ENCODE assay signal across 8 cellular contexts in the genomic region with DNA sequence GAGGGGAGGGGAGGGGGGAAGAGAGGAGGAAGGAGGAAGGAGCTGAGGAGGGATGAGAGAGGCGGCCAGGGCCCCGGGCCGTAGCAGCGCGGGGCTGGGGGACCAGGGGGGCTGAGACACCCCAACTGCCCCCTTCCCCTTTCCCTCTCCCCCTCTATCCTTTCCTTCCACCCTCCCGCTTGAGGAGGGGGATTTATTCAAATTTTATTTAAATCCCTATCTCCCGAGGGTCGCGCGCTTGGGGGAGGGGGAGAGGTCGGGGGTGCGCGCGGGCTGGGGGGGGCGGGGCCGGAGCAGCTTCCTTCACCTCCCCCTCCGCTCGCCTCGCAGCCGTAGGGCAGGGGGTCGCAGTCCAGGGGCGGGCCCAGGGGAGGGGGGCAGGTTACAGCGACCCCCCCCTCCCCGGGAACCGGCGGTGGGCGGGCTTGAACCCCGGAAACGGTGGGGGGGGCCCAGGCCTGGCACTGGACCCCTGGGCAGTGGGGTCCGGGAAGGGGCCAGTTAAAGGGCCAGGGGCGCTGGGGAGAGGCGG. TPM values are rescaled to one million over a fixed set of nuclear protein-coding genes. Genes with fewer than 3 reads are reported as not detected.
A peak's percentile ranks its signal among the peaks of the same experiment; 100 is the strongest.
DNase-seq lines count a peak whose midpoint lies in the region; ATAC-seq and TF ChIP-seq lines count a peak whose summit lies in the region.

A gene with protein sequence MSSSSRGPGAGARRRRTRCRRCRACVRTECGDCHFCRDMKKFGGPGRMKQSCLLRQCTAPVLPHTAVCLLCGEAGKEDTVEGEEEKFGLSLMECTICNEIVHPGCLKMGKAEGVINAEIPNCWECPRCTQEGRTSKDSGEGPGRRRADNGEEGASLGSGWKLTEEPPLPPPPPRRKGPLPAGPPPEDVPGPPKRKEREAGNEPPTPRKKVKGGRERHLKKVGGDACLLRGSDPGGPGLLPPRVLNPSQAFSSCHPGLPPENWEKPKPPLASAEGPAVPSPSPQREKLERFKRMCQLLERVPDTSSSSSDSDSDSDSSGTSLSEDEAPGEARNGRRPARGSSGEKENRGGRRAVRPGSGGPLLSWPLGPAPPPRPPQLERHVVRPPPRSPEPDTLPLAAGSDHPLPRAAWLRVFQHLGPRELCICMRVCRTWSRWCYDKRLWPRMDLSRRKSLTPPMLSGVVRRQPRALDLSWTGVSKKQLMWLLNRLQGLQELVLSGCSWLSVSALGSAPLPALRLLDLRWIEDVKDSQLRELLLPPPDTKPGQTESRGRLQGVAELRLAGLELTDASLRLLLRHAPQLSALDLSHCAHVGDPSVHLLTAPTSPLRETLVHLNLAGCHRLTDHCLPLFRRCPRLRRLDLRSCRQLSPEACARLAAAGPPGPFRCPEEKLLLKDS (plus strand): TSS at position 19 of the 532 bp plus-strand sequence. CDS start 2,183 bp downstream, outside the sequence.

- H3K9me3 ChIP-seq in SU-DHL-6 (ENCODE audit: insufficient read depth, low read length), result no peaks in the 10 kb centered on the region
- no peaks in the 10 kb centered on the region for H3K9me3 ChIP-seq in neural progenitor cell (ENCODE audit: low read depth)

- H3K36me3 ChIP-seq in SU-DHL-6 (ENCODE audit: low read length), result no peaks in the 10 kb centered on the region
- no peaks in the 10 kb centered on the region for H3K36me3 ChIP-seq in neural progenitor cell

- peaks cover 2% of the 10 kb centered on the region for H3K36me3 Mint-ChIP-seq in neural progenitor cell

- H3K27ac ChIP-seq in SU-DHL-6 (ENCODE audit: low read depth, low read length), result peak within 1 kb of the TSS; percentile 83
- H3K27ac ChIP-seq in neural progenitor cell, result peak within 1 kb of the TSS; percentile 88

- H2AFZ ChIP-seq in SU-DHL-6 (ENCODE audit: low read depth, low read length, severe bottlenecking), result peak within 1 kb of the TSS; percentile 54
- H2AFZ ChIP-seq in neural progenitor cell (replicated peaks), result peak within 1 kb of the TSS; percentile 92

- no peaks in the 10 kb centered on the region for H3K79me2 ChIP-seq in SU-DHL-6 (ENCODE audit: insufficient read depth, low read length)
- peaks cover 28% of the 10 kb centered on the region for H3K79me2 ChIP-seq in neural progenitor cell (ENCODE audit: low read depth)

- H3F3A ChIP-seq in SU-DHL-6 (ENCODE audit: insufficient read depth), result 0 out of 2 replicates have a peak, but pooled peaks cover 3% of the 10 kb centered on the region
- peaks cover 5% of the 10 kb centered on the region for H3F3A ChIP-seq in neural progenitor cell (ENCODE audit: low read depth)

- no peaks in the 10 kb centered on the region for H3K4me1 ChIP-seq in neural progenitor cell

- ATAC-seq in GM18502 (IDR thresholded peaks at IDR 0.05; ENCODE audit: poor library complexity, unreplicated experiment) (no peak), HG03159 (IDR thresholded peaks at IDR 0.05; ENCODE audit: unreplicated experiment) (no peak)

- H3K27me3 Mint-ChIP-seq in neural progenitor cell (ENCODE audit: insufficient read depth, low read depth), result peaks cover 17% of the 10 kb centered on the region

- H3K27me3 ChIP-seq in SU-DHL-6 (ENCODE audit: low read length) (no peaks in the 10 kb centered on the region), neural progenitor cell (no peaks in the 10 kb centered on the region)

- H3K4me2 ChIP-seq in SU-DHL-6 (ENCODE audit: low read depth, low read length, poor library complexity, severe bottlenecking), result peak within 1 kb of the TSS; percentile 77
- peak within 1 kb of the TSS; percentile 95 for H3K4me2 ChIP-seq in neural progenitor cell

- H3K9ac ChIP-seq in SU-DHL-6 (ENCODE audit: low read length) (peak within 1 kb of the TSS; percentile 66), neural progenitor cell (peak within 1 kb of the TSS; percentile 76)

- peak within 1 kb of the TSS; percentile 100 for H3K27ac Mint-ChIP-seq in neural progenitor cell

- no peak for TF ChIP-seq CTCF in SU-DHL-6 (IDR thresholded peaks at IDR 0.05; ENCODE audit: insufficient read depth, low read length, poor library complexity, severe bottlenecking)
- no peak for TF ChIP-seq CTCF in epithelial cell of proximal tubule (conservative IDR thresholded peaks at IDR 0.05; ENCODE audit: low read depth, low read length)
- TF ChIP-seq CTCF in neural progenitor cell (IDR thresholded peaks at IDR 0.05), result no peak

- H3K4me3 Mint-ChIP-seq in neural progenitor cell, result peak within 1 kb of the TSS; percentile 100

- H4K20me1 ChIP-seq in SU-DHL-6 (ENCODE audit: low read depth, low read length) (no peaks in the 10 kb centered on the region), neural progenitor cell (ENCODE audit: low read depth) (peaks cover 30% of the 10 kb centered on the region)

- H3K9me2 ChIP-seq in SU-DHL-6 (replicated peaks; ENCODE audit: insufficient read depth, low read length), result no peaks in the 10 kb centered on the region

- H3K9me3 Mint-ChIP-seq in neural progenitor cell, result no peaks in the 10 kb centered on the region

- DNase-seq in NCI-H146 (lab: John Stamatoyannopoulos, UW) (peak; percentile 80), NCI-H146 treated with DMSO at 0.1 percent for 48 hours (lab: John Stamatoyannopoulos, UW; ENCODE audit: unreplicated experiment) (no peak), epithelial cell of proximal tubule (ENCODE audit: low read depth) (no peak), neural progenitor cell (ENCODE audit: low spot score) (peak; percentile 89), NCI-H1048 (lab: John Stamatoyannopoulos, UW) (no peak)

- peak within 1 kb of the TSS; percentile 60 for H3K4me3 ChIP-seq in SU-DHL-6 (ENCODE audit: insufficient read depth, low read length, poor library complexity, severe bottlenecking)
- peak within 1 kb of the TSS; percentile 70 for H3K4me3 ChIP-seq in epithelial cell of proximal tubule (ENCODE audit: low read depth, low read length)
- H3K4me3 ChIP-seq in neural progenitor cell, result peak within 1 kb of the TSS; percentile 77

- peaks cover 21% of the 10 kb centered on the region for H3K4me1 Mint-ChIP-seq in neural progenitor cell

RNA-seq across cellular contexts. Expression of the gene that starts here (rescaled TPM):
- total RNA-seq in epithelial cell of proximal tubule, result 35.6 and 65.3 TPM in 2 replicates
- total RNA-seq in neural progenitor cell (ENCODE audit: low replicate concordance), result 9.2 and 76.7 TPM in 2 replicates

Comparison
In these comparisons a context has a peak if more than half of its experiments do, and no peak if none do; other contexts are left out.
1. DNase-seq: peak in NCI-H146 (single experiment) and neural progenitor cell (single experiment); none in NCI-H146 treated with DMSO at 0.1 percent for 48 hours (single experiment), epithelial cell of proximal tubule (single experiment) and NCI-H1048 (single experiment).
2. Peak in every context shown above with its lines, with median percentiles within 50 percentile points of each other: H3K4me3 ChIP-seq.